In genomic region chr9:22210262-22210661, GRCh38 we compare ENCODE assay signal across 13 cellular contexts.
DNase-seq lines count a peak whose midpoint lies in the region; ATAC-seq and TF ChIP-seq lines count a peak whose summit lies in the region.
"Had no signal": no experiment of that assay in that cellular context is flagged by ENCODE, and none has a peak within 500 bp of the region (broad histone marks: within the 10 kb centered on the region; RNA-seq: fewer than 3 reads in every experiment).

No MANE protein-coding gene starts in this region.

- ATAC-seq in RWPE2 (ENCODE audit: low read depth) (peak; percentile 47; the same call in 1 of the 3 replicates), HG02970 (IDR thresholded peaks at IDR 0.05; ENCODE audit: low FRiP score, unreplicated experiment) (no peak), GM21723 (IDR thresholded peaks at IDR 0.05; ENCODE audit: unreplicated experiment) (no peak), GM19467 (IDR thresholded peaks at IDR 0.05; ENCODE audit: unreplicated experiment) (no peak)
- ATAC-seq: sciatic nerve had no signal

- H3K9me2 ChIP-seq in GM23248 (ENCODE audit: insufficient read depth): no peaks in the 10 kb centered on the region

- no peaks in the 10 kb centered on the region for H3K79me2 ChIP-seq in GM23248 (ENCODE audit: insufficient read depth)

- H3K27me3 ChIP-seq in GM23248 (replicated peaks; ENCODE audit: insufficient read depth) (no peaks in the 10 kb centered on the region), RWPE2 (ENCODE audit: insufficient read depth, poor library complexity, severe bottlenecking) (no peaks in the 10 kb centered on the region)

- DNase-seq in CD1c-positive myeloid dendritic cell (ENCODE audit: extremely low spot score) (peak; percentile 51), GM23248 (peak; percentile 51), RWPE2 (ENCODE audit: low spot score) (no peak), foreskin melanocyte (peak; percentile 70)
- no peak for DNase-seq in stimulated activated CD4-positive, alpha-beta T cell treated with anti-CD3 and anti-CD28 coated beads, Interleukin-1b, Interleukin-23, amount 100 ng/mL, for 48 hours
- DNase-seq: activated CD4-positive, alpha-beta T cell treated with anti-CD3 and anti-CD28 coated beads for 1 hour; C1 segment of cervical spinal cord; hippocampal formation; NCI-H1694 had no signal

- no peak overlapping the region for H2AFZ ChIP-seq in GM23248

- H3F3A ChIP-seq in GM23248 (ENCODE audit: insufficient read depth): peaks cover 65% of the 10 kb centered on the region

- H3K4me3 ChIP-seq in GM23248: no peak overlapping the region
- no peak overlapping the region for H3K4me3 ChIP-seq in RWPE2 (ENCODE audit: severe bottlenecking)

- H3K36me3 ChIP-seq in GM23248 (ENCODE audit: low read depth): no peaks in the 10 kb centered on the region
- no peaks in the 10 kb centered on the region for H3K36me3 ChIP-seq in RWPE2 (ENCODE audit: low read depth)

- no peak for TF ChIP-seq CTCF in RWPE2 (IDR thresholded peaks at IDR 0.05; ENCODE audit: poor library complexity, severe bottlenecking)

- H3K9ac ChIP-seq in GM23248: no peak overlapping the region

- in situ Hi-C loops in GM23248 (cut with MboI): no loop called here

- no peaks in the 10 kb centered on the region for H4K20me1 ChIP-seq in GM23248 (ENCODE audit: insufficient read depth)

- WGBS in GM23248 (ENCODE audit: low coverage in 1 of 2, low lambda C conversion rate in 2 of 2, missing lambda C conversion rate in 2 of 2), 2 experiments: 17 to 29% methylated on average over 1 of the region's 1 CpG

- 0 out of 2 replicates have a peak overlapping the region, but pooled peaks have one; percentile 68 for H3K27ac ChIP-seq in GM23248
- H3K27ac ChIP-seq in RWPE2 (ENCODE audit: poor library complexity, severe bottlenecking): peak overlapping the region; percentile 96

- H3K9me3 ChIP-seq in GM23248 (ENCODE audit: low read depth) (no peaks in the 10 kb centered on the region), RWPE2 (ENCODE audit: severe bottlenecking) (no peaks in the 10 kb centered on the region)

- H3K4me2 ChIP-seq in GM23248 (ENCODE audit: unreplicated experiment): no peak overlapping the region

- peaks cover 74% of the 10 kb centered on the region for H3K4me1 ChIP-seq in GM23248 (ENCODE audit: insufficient read depth)
- peaks cover 58% of the 10 kb centered on the region for H3K4me1 ChIP-seq in RWPE2 (ENCODE audit: insufficient read depth, poor library complexity, severe bottlenecking)

Comparison
In these comparisons a context has a peak if more than half of its experiments do, and no peak if none do; other contexts are left out.
1. DNase-seq: peak in CD1c-positive myeloid dendritic cell (single experiment), GM23248 (single experiment) and foreskin melanocyte (single experiment); none in RWPE2 (single experiment) and stimulated activated CD4-positive, alpha-beta T cell treated with anti-CD3 and anti-CD28 coated beads, Interleukin-1b, Interleukin-23, amount 100 ng/mL, for 48 hours (single experiment).